22 cellular contexts compared by ENCODE assay signal in genomic region chr21:27129694-27130093, GRCh38.
DNase-seq lines count a peak whose midpoint lies in the region; ATAC-seq, FAIRE-seq and TF ChIP-seq lines count a peak whose summit lies in the region.
"Had no signal": no experiment of that assay in that cellular context is flagged by ENCODE, and none has a peak within 500 bp of the region (broad histone marks: within the 10 kb centered on the region; RNA-seq: fewer than 3 reads in every experiment).

No MANE protein-coding gene starts in this region.

- intact Hi-C loops in Right ventricle myocardium superior (cut with DNase I), result no loop called here
- intact Hi-C loops in left cardiac atrium (cut with DNase I), result no loop called here
- intact Hi-C loops in gastrocnemius medialis (cut with DNase I; ENCODE audit: low total_unique reads), result no loop called here
- intact Hi-C loops in aorta (cut with DNase I), result loop anchor here in 1 of 2 donors (10.0 kb wide), 1 partner anchor 65 kb away; no protein-coding TSS in a partner anchor

- H3K4me1 ChIP-seq in H1 (replicated peaks in 1 of 4; ENCODE audit: control insufficient read depth in 3 of 4, insufficient read depth in 4 of 4, low read length in 3 of 4) (no peaks in the 10 kb centered on the region), gastrocnemius medialis (no peaks in the 10 kb centered on the region), aorta (ENCODE audit: control insufficient read depth in 1 of 2, insufficient read depth in 2 of 2, low read length in 2 of 2) (peaks cover 2% of the 10 kb centered on the region in 2 donors), mesenchymal stem cell (ENCODE audit: control insufficient read depth, insufficient read depth, low read depth, low read length) (no peaks in the 10 kb centered on the region), BE2C (peaks cover 32% of the 10 kb centered on the region)
- H3K4me1 ChIP-seq: A549, Caco-2 had no signal

- no peak overlapping the region for H4K91ac ChIP-seq in H1 (replicated peaks; ENCODE audit: insufficient read length, low read length)
- no peak overlapping the region for H4K91ac ChIP-seq in mesenchymal stem cell (ENCODE audit: low read length)

- H3K4me2 ChIP-seq in H1 (ENCODE audit: insufficient read depth in 1 of 2, low read depth in 2 of 2, low read length in 2 of 2) (no peak overlapping the region), mesenchymal stem cell (ENCODE audit: low read length, poor library complexity, severe bottlenecking) (no peak overlapping the region)
- H3K4me2 ChIP-seq: A549 had no signal

- H2AFZ ChIP-seq in H1 (ENCODE audit: low read length) (0 out of 2 replicates have a peak overlapping the region, but pooled peaks have one; percentile 14), mesenchymal stem cell (ENCODE audit: low read depth, low read length) (no peak overlapping the region)

- H3K79me1 ChIP-seq in H1 (ENCODE audit: low read depth, low read length) (no peaks in the 10 kb centered on the region), mesenchymal stem cell (replicated peaks; ENCODE audit: low read length, poor library complexity, severe bottlenecking) (no peaks in the 10 kb centered on the region)

- no peaks in the 10 kb centered on the region for H3K36me3 ChIP-seq in H1 (ENCODE audit: control insufficient read depth in 2 of 4, insufficient read depth in 4 of 4, low read length in 3 of 4)
- no peaks in the 10 kb centered on the region for H3K36me3 ChIP-seq in gastrocnemius medialis
- H3K36me3 ChIP-seq in aorta (ENCODE audit: control insufficient read depth in 1 of 2, insufficient read depth in 2 of 2, low read length in 1 of 2), result no peaks in the 10 kb centered on the region
- no peaks in the 10 kb centered on the region for H3K36me3 ChIP-seq in mesenchymal stem cell (ENCODE audit: control insufficient read depth in 1 of 2, insufficient read depth in 2 of 2, low read depth in 1 of 2, low read length in 2 of 2)
- H3K36me3 ChIP-seq in BE2C, result no peaks in the 10 kb centered on the region

- no peak overlapping the region for H2BK20ac ChIP-seq in H1 (ENCODE audit: low read length)

- no peaks in the 10 kb centered on the region for H3K79me2 ChIP-seq in H1 (ENCODE audit: control insufficient read depth in 1 of 2, insufficient read depth in 2 of 2, low read length in 2 of 2)

- H2BK12ac ChIP-seq in H1 (ENCODE audit: low read depth, low read length) (no peak overlapping the region), mesenchymal stem cell (ENCODE audit: low read length in 2 of 2) (no peak overlapping the region)

- H3K23me2 ChIP-seq in H1 (ENCODE audit: low read depth, low read length), result no peaks in the 10 kb centered on the region

- H3K4me3 ChIP-seq in H1 (ENCODE audit: extremely low read depth in 1 of 4, insufficient read depth in 2 of 4, low read depth in 3 of 4, low read length in 4 of 4), result no peak overlapping the region
- no peak overlapping the region for H3K4me3 ChIP-seq in gastrocnemius medialis
- no peak overlapping the region for H3K4me3 ChIP-seq in aorta (ENCODE audit: low read length in 2 of 2)
- no peak overlapping the region for H3K4me3 ChIP-seq in mesenchymal stem cell (ENCODE audit: insufficient read depth in 1 of 2, low read depth in 1 of 2, low read length in 2 of 2)
- H3K4me3 ChIP-seq in BE2C (ENCODE audit: low read depth, low read length), result no peak overlapping the region
- H3K4me3 ChIP-seq: A549, GM12878 had no signal

- H3K23ac ChIP-seq in H1 (ENCODE audit: insufficient read length) (no peak overlapping the region), mesenchymal stem cell (ENCODE audit: low read length in 2 of 2) (no peak overlapping the region)

- H4K5ac ChIP-seq in H1 (ENCODE audit: insufficient read length, low read depth, low read length), result no peak overlapping the region

- in situ Hi-C loops in gastrocnemius medialis (cut with MboI; ENCODE audit: low sequenced_read_pairs in 4 of 4), result no loop called here

- TF ChIP-seq EP300 in H1 (IDR thresholded peaks at IDR 0.05; ENCODE audit: borderline replicate concordance in 1 of 2, low read depth in 2 of 2, low read length in 2 of 2), result no peak

- H3K27me3 ChIP-seq in H1 (replicated peaks in 1 of 4; ENCODE audit: control insufficient read depth in 3 of 4, extremely low read depth in 1 of 4, insufficient read depth in 3 of 4, low read length in 3 of 4) (no peaks in the 10 kb centered on the region), gastrocnemius medialis (no peaks in the 10 kb centered on the region), aorta (ENCODE audit: control insufficient read depth in 1 of 2, insufficient read depth in 2 of 2, low read length in 1 of 2) (no peaks in the 10 kb centered on the region), mesenchymal stem cell (ENCODE audit: control insufficient read depth in 1 of 2, insufficient read depth in 1 of 2, low read length in 2 of 2) (no peaks in the 10 kb centered on the region), BE2C (no peaks in the 10 kb centered on the region)

- no peak overlapping the region for H2BK15ac ChIP-seq in H1 (ENCODE audit: low read length)
- H2BK15ac ChIP-seq in mesenchymal stem cell (ENCODE audit: low read depth, poor library complexity, severe bottlenecking), result no peak overlapping the region

- H3K18ac ChIP-seq in H1 (ENCODE audit: extremely low read depth, low read length) (no peak overlapping the region), mesenchymal stem cell (ENCODE audit: low read depth in 1 of 2, low read length in 2 of 2) (no peak overlapping the region)

- H3K9me3 ChIP-seq in H1 (ENCODE audit: insufficient read depth in 2 of 2, low read depth in 1 of 2, low read length in 1 of 2) (no peaks in the 10 kb centered on the region), gastrocnemius medialis (no peaks in the 10 kb centered on the region), aorta (ENCODE audit: control insufficient read depth, low read length) (no peaks in the 10 kb centered on the region), mesenchymal stem cell (ENCODE audit: control insufficient read depth, low read length) (no peaks in the 10 kb centered on the region), BE2C (no peaks in the 10 kb centered on the region)
- H3K9me3 ChIP-seq: A549, Caco-2 had no signal

- H3K56ac ChIP-seq in H1 (replicated peaks; ENCODE audit: insufficient read length, low read depth, low read length), result no peak overlapping the region

- TF ChIP-seq CTCF in H1 (IDR thresholded peaks at IDR 0.05; ENCODE audit: control extremely low read depth in 1 of 3, insufficient read depth in 1 of 3, low read depth in 1 of 3, low read length in 3 of 3), result no peak
- TF ChIP-seq CTCF in gastrocnemius medialis (IDR thresholded peaks at IDR 0.05 in 4 of 5, conservative IDR thresholded peaks at IDR 0.05 in 1 of 5), result no peak
- no peak for TF ChIP-seq CTCF in BE2C (IDR thresholded peaks at IDR 0.05; ENCODE audit: low read depth, low read length)

- H4K20me1 ChIP-seq in H1 (replicated peaks in 1 of 2; ENCODE audit: control insufficient read depth in 1 of 2, insufficient read depth in 2 of 2, low read length in 2 of 2), result no peaks in the 10 kb centered on the region

- H4K8ac ChIP-seq in H1 (ENCODE audit: extremely low read depth, insufficient read depth, low read length), result no peak overlapping the region
- H4K8ac ChIP-seq in mesenchymal stem cell (ENCODE audit: low read length), result no peak overlapping the region

- ATAC-seq in Right ventricle myocardium superior (ENCODE audit: poor library complexity), result peak; percentile 48
- ATAC-seq in left cardiac atrium, result no peak
- peak; percentile 55 to 60 for ATAC-seq in gastrocnemius medialis
- ATAC-seq in aorta (ENCODE audit: low FRiP score), result peak; percentile 58
- ATAC-seq: A549; CD8-positive, alpha-beta T cell; GM12878 had no signal

- no peak for TF ChIP-seq RAD21 in H1 (IDR thresholded peaks at IDR 0.05 in 1 of 2, conservative IDR thresholded peaks at IDR 0.05 in 1 of 2; ENCODE audit: low read depth in 2 of 2, low read length in 2 of 2)

- DNase-seq in Right ventricle myocardium superior (no peak), left cardiac atrium (no peak), H1 (ENCODE audit: low read depth in 1 of 2, low spot score in 2 of 2) (no peak), gastrocnemius medialis (no peak), aorta (no peak), mesenchymal stem cell (no peak), BE2C (no peak), germinal center (ENCODE audit: low spot score) (no peak)
- DNase-seq: 8988T; ACHN; AML-193; C1 segment of cervical spinal cord; Caco-2; CD4-positive, CD25-positive, alpha-beta regulatory T cell; CD8-positive, alpha-beta T cell; DMS79; GDM1; GOT3; H7; HCEC 1CT had no signal

- H2BK5ac ChIP-seq in H1 (ENCODE audit: low read depth, low read length) (no peak overlapping the region), mesenchymal stem cell (ENCODE audit: low read depth, low read length, poor library complexity, severe bottlenecking) (no peak overlapping the region)

- H2AK5ac ChIP-seq in H1 (ENCODE audit: low read depth, low read length) (no peak overlapping the region), mesenchymal stem cell (ENCODE audit: low read length, severe bottlenecking) (no peak overlapping the region)

- no peak for FAIRE-seq in H1 (lab: Jason Lieb, UNC)
- FAIRE-seq: A549, GM12878 had no signal

- no peak for TF ChIP-seq POLR2A in H1 (IDR thresholded peaks at IDR 0.05; ENCODE audit: control extremely low read depth in 1 of 2, low read depth in 2 of 2, low read length in 2 of 2)
- TF ChIP-seq POLR2A in gastrocnemius medialis (IDR thresholded peaks at IDR 0.05), result no peak

- POLR2A ChIA-PET in H1 (lab: Charles Lee; ENCODE audit: partially characterized antibody), result no interaction called here

- no peak overlapping the region for H3K14ac ChIP-seq in H1 (ENCODE audit: insufficient read length)
- H3K14ac ChIP-seq in mesenchymal stem cell (ENCODE audit: low read length in 2 of 2), result no peak overlapping the region

- H3K4ac ChIP-seq in H1 (replicated peaks; ENCODE audit: insufficient read length, low read depth, low read length) (no peak overlapping the region), mesenchymal stem cell (ENCODE audit: low read depth in 1 of 2, low read length in 2 of 2) (no peak overlapping the region)

- CTCF ChIA-PET in H1 (lab: Charles Lee; ENCODE audit: partially characterized antibody), result no interaction called here

- no peak overlapping the region for H3K9ac ChIP-seq in H1 (replicated peaks in 1 of 4; ENCODE audit: extremely low read depth in 1 of 4, low read depth in 3 of 4, low read length in 3 of 4)
- H3K9ac ChIP-seq in mesenchymal stem cell (ENCODE audit: low read length), result no peak overlapping the region

- H3K27ac ChIP-seq in H1 (ENCODE audit: low read depth, low read length) (no peak overlapping the region), gastrocnemius medialis (no peak overlapping the region), aorta (ENCODE audit: low read depth in 1 of 2, low read length in 2 of 2) (no peak overlapping the region), mesenchymal stem cell (ENCODE audit: low read length, poor library complexity, severe bottlenecking) (no peak overlapping the region)
- H3K27ac ChIP-seq: A549 had no signal

- H2BK120ac ChIP-seq in H1 (replicated peaks; ENCODE audit: low read depth, low read length) (no peak overlapping the region), mesenchymal stem cell (ENCODE audit: low read depth, low read length) (no peak overlapping the region)

TF ChIP-seq in H1, 55 proteins besides CTCF, POLR2A, EP300 and RAD21 (continues in another document):
- no peak for TF ChIP-seq KDM4A (IDR thresholded peaks at IDR 0.05; ENCODE audit: low read depth, low read length, severe bottlenecking)
- no peak for TF ChIP-seq RFX5 (IDR thresholded peaks at IDR 0.05; ENCODE audit: borderline replicate concordance, low read depth, low read length)
- TF ChIP-seq BCL11A (IDR thresholded peaks at IDR 0.05; ENCODE audit: low read depth in 2 of 2, low read length in 2 of 2), result no peak

Comparison
In these comparisons a context has a peak if more than half of its experiments do, and no peak if none do; other contexts are left out.
1. ATAC-seq: peak in Right ventricle myocardium superior (single experiment), gastrocnemius medialis (2 of 2) and aorta (single experiment); none in left cardiac atrium (0 of 2).